In the genomic region with DNA sequence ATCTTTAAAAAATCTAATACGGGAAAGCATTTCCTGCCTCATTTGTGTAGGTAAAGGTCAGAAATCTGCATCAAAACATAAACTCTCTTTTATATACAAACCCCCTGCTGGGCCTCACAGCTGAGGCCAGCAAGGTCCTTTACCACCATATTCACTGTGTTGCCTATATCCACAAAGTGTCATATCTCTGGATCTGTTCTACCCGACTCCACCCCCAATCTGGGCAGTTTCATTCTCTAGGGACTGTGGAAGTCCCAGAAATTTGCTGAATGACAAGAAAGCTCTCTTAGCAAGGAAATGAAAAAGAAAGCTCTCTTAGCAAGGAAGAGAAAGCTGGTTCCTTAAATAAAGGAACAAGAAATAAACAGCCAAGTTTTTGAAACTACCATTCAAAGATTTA, we compare ENCODE assay signal across 17 cellular contexts.
DNase-seq lines count a peak whose midpoint lies in the region; ATAC-seq and TF ChIP-seq lines count a peak whose summit lies in the region.
"Had no signal": no experiment of that assay in that cellular context is flagged by ENCODE, and none has a peak within 500 bp of the region (broad histone marks: within the 10 kb centered on the region; RNA-seq: fewer than 3 reads in every experiment).

No MANE protein-coding gene starts in this region.

- no peaks in the 10 kb centered on the region for H3F3A ChIP-seq in GM23338 (replicated peaks; ENCODE audit: low read depth)

- H3K36me3 Mint-ChIP-seq in GM23338 (ENCODE audit: low read depth), result 0 out of 3 replicates have a peak, but pooled peaks cover 3% of the 10 kb centered on the region
- H3K36me3 Mint-ChIP-seq: CD14-positive monocyte had no signal

- TF ChIP-seq CTCF in BE2C (IDR thresholded peaks at IDR 0.05; ENCODE audit: low read depth, low read length) (no peak), GM23338 (conservative IDR thresholded peaks at IDR 0.05; ENCODE audit: low read depth in 2 of 2) (no peak)

- H3K9me2 ChIP-seq in GM23338 (ENCODE audit: insufficient read depth), result peaks cover 3% of the 10 kb centered on the region; the same call in 1 of the 2 replicates

- no peaks in the 10 kb centered on the region for H3K27me3 ChIP-seq in BE2C
- H3K27me3 ChIP-seq in GM23338 (ENCODE audit: insufficient read depth), result no peaks in the 10 kb centered on the region
- H3K27me3 ChIP-seq: SJCRH30 had no signal

- no peak overlapping the region for H3K27ac Mint-ChIP-seq in GM23338
- H3K27ac Mint-ChIP-seq: CD14-positive monocyte, T-helper 17 cell had no signal

- no peaks in the 10 kb centered on the region for H3K9me3 Mint-ChIP-seq in GM23338

- no peaks in the 10 kb centered on the region for H3K36me3 ChIP-seq in BE2C
- H3K36me3 ChIP-seq in GM23338 (ENCODE audit: insufficient read depth), result no peaks in the 10 kb centered on the region
- H3K36me3 ChIP-seq: SJCRH30 had no signal

- H3K4me1 Mint-ChIP-seq in GM23338, result peaks cover 35% of the 10 kb centered on the region
- H3K4me1 Mint-ChIP-seq: CD14-positive monocyte, T-helper 17 cell had no signal

- no peaks in the 10 kb centered on the region for H3K9me3 ChIP-seq in BE2C
- H3K9me3 ChIP-seq: SJCRH30 had no signal

- H3K79me2 ChIP-seq in GM23338 (replicated peaks; ENCODE audit: insufficient read depth), result no peaks in the 10 kb centered on the region

- H3K4me2 ChIP-seq in GM23338, result peak overlapping the region; percentile 27
- H3K4me2 ChIP-seq: PC-9 had no signal

- no peak overlapping the region for H3K27ac ChIP-seq in GM23338 (ENCODE audit: low read depth)
- H3K27ac ChIP-seq: PC-9, SJCRH30 had no signal

- peaks cover 2% of the 10 kb centered on the region for H3K27me3 Mint-ChIP-seq in GM23338 (ENCODE audit: insufficient read depth, low read depth, poor library complexity)
- H3K27me3 Mint-ChIP-seq: T-helper 17 cell had no signal

- H3K4me3 ChIP-seq in BE2C (ENCODE audit: low read depth, low read length) (no peak overlapping the region), GM23338 (0 out of 2 replicates have a peak overlapping the region, but pooled peaks have one; percentile 21)
- H3K4me3 ChIP-seq: PC-9, SJCRH30 had no signal

- H3K4me3 Mint-ChIP-seq in GM23338, result no peak overlapping the region
- H3K4me3 Mint-ChIP-seq: CD14-positive monocyte, T-helper 17 cell had no signal

- DNase-seq in BE2C (peak; percentile 9), GM23338 (ENCODE audit: low spot score) (peak; percentile 13), NCI-H2171 treated with DMSO at 0.1 percent for 48 hours (lab: John Stamatoyannopoulos, UW) (peak; percentile 41), iPS-NIHi11 (ENCODE audit: low spot score) (peak; percentile 10), AG08395 (ENCODE audit: low spot score) (no peak)
- DNase-seq: ACHN, AML-193, DND-41, NCI-H1930, NCI-H510A treated with DMSO at 0.1 percent for 48 hours, PC-9, SJCRH30, T-helper 17 cell had no signal

- ATAC-seq in GM23338, result no peak; the same call in 2 of the 3 replicates
- ATAC-seq in GM21447 (IDR thresholded peaks at IDR 0.05; ENCODE audit: unreplicated experiment), result no peak
- no peak for ATAC-seq in HG03039 (IDR thresholded peaks at IDR 0.05; ENCODE audit: unreplicated experiment)
- ATAC-seq: HCT116, T-helper 17 cell had no signal

- H3K4me1 ChIP-seq in BE2C (no peaks in the 10 kb centered on the region), GM23338 (ENCODE audit: insufficient read depth) (peaks cover 40% of the 10 kb centered on the region)
- H3K4me1 ChIP-seq: SJCRH30 had no signal

- H4K20me1 ChIP-seq in GM23338 (replicated peaks; ENCODE audit: insufficient read depth), result no peaks in the 10 kb centered on the region

- no peak overlapping the region for H2AFZ ChIP-seq in GM23338
- H2AFZ ChIP-seq: PC-9 had no signal

TF ChIP-seq in GM23338, 12 proteins besides CTCF, POLR2A, EP300 and RAD21 (continues in another document):
- no peak for TF ChIP-seq ETS1 (IDR thresholded peaks at IDR 0.05)
- no peak for TF ChIP-seq REST (IDR thresholded peaks at IDR 0.05; ENCODE audit: unreplicated experiment)
- no peak for TF ChIP-seq ZNF114 (CRISPR knock-in tag; IDR thresholded peaks at IDR 0.05)
- no peak for TF ChIP-seq STAT1 (IDR thresholded peaks at IDR 0.05; ENCODE audit: unreplicated experiment)
- no peak for TF ChIP-seq NANOG (IDR thresholded peaks at IDR 0.05; ENCODE audit: borderline replicate concordance)
- no peak for TF ChIP-seq EZH2 (IDR thresholded peaks at IDR 0.05; ENCODE audit: low read depth, unreplicated experiment)
- no peak for TF ChIP-seq JUNB (IDR thresholded peaks at IDR 0.05; ENCODE audit: unreplicated experiment)
- TF ChIP-seq POLR2AphosphoS5 (IDR thresholded peaks at IDR 0.05; ENCODE audit: low read depth), result no peak
- TF ChIP-seq EZH2phosphoT487 (IDR thresholded peaks at IDR 0.05; ENCODE audit: unreplicated experiment), result no peak
- no peak for TF ChIP-seq ZNF331 (CRISPR knock-in tag; IDR thresholded peaks at IDR 0.05; ENCODE audit: low read depth)
